Comparison of ENCODE assay signal across 12 cellular contexts in genomic region chr10:124619195-124619594, GRCh38.
DNase-seq lines count a peak whose midpoint lies in the region; ATAC-seq and TF ChIP-seq lines count a peak whose summit lies in the region.
"Had no signal": no experiment of that assay in that cellular context is flagged by ENCODE, and none has a peak within 500 bp of the region (broad histone marks: within the 10 kb centered on the region; RNA-seq: fewer than 3 reads in every experiment).

No MANE protein-coding gene starts in this region.

- H3K27ac ChIP-seq in AG04450 (ENCODE audit: low read depth, low read length) (peak overlapping the region; percentile 11), PC-3 (ENCODE audit: low read length) (no peak overlapping the region)
- H3K27ac ChIP-seq: neural progenitor cell had no signal

- peaks cover 29 to 49% (median 37%) of the 10 kb centered on the region in 3 donors for H3K27me3 Mint-ChIP-seq in immature natural killer cell (ENCODE audit: low read depth in 3 of 3)
- H3K27me3 Mint-ChIP-seq in activated CD4-positive, alpha-beta memory T cell treated with anti-CD3 and anti-CD28 coated beads for 36 hours, result no peaks in the 10 kb centered on the region

- CTCF ChIA-PET in AG04450 (lab: Charles Lee) (no interaction called here), PC-3 (lab: Charles Lee) (no interaction called here)
- CTCF ChIA-PET in activated CD4-positive, alpha-beta memory T cell treated with anti-CD3 and anti-CD28 coated beads for 36 hours (lab: Charles Lee), result interaction anchor here (1.2 kb wide), 1 partner anchor 17 kb away, joined by 4 read pairs; no protein-coding TSS in a partner anchor

- no TSS peak for BruUV-seq in PC-3 (replicated peaks; lab: Mats Ljungman, UMichigan)

- H3K4me1 ChIP-seq in PC-3 (ENCODE audit: insufficient read depth, low read length), result no peaks in the 10 kb centered on the region
- H3K4me1 ChIP-seq: BE2C, neural progenitor cell had no signal

- ATAC-seq in GM19395 (IDR thresholded peaks at IDR 0.05; ENCODE audit: unreplicated experiment) (peak; percentile 26), PC-3 (peak; percentile 67), Right ventricle myocardium superior (ENCODE audit: poor library complexity) (no peak)

- H3K4me3 ChIP-seq in AG04450 (ENCODE audit: low read depth, low read length), result no peak overlapping the region
- H3K4me3 ChIP-seq in PC-3 (ENCODE audit: low read length), result no peak overlapping the region
- H3K4me3 ChIP-seq: neural progenitor cell had no signal

- POLR2A ChIA-PET in AG04450 (lab: Yijun Ruan, JAX) (interaction anchor here (0.5 kb wide), 1 partner anchor 106 kb away, joined by 5 read pairs; no protein-coding TSS in a partner anchor), PC-3 (lab: Charles Lee; ENCODE audit: unreplicated experiment) (interaction anchor here (0.7 kb wide), 1 partner anchor 10 kb away, joined by 6 read pairs; no protein-coding TSS in a partner anchor)
- POLR2A ChIA-PET in activated CD4-positive, alpha-beta memory T cell treated with anti-CD3 and anti-CD28 coated beads for 36 hours (lab: Charles Lee), result no interaction called here

- H3K4me3 Mint-ChIP-seq in immature natural killer cell, result peak overlapping the region; percentile 71 to 80 (median 77)
- no peak overlapping the region for H3K4me3 Mint-ChIP-seq in activated CD4-positive, alpha-beta memory T cell treated with anti-CD3 and anti-CD28 coated beads for 36 hours
- H3K4me3 Mint-ChIP-seq: neural progenitor cell had no signal

- no peak overlapping the region for H3K9ac ChIP-seq in PC-3 (ENCODE audit: low read length)
- H3K9ac ChIP-seq: neural progenitor cell had no signal

- no peaks in the 10 kb centered on the region for H3K36me3 ChIP-seq in PC-3 (ENCODE audit: low read depth, low read length)
- H3K36me3 ChIP-seq: neural progenitor cell had no signal

- TF ChIP-seq CTCF in AG04450 (IDR thresholded peaks at IDR 0.05; ENCODE audit: low read depth, low read length) (no peak), PC-3 (conservative IDR thresholded peaks at IDR 0.05; ENCODE audit: low read depth, low read length) (no peak)

- no peaks in the 10 kb centered on the region for H3K9me2 ChIP-seq in PC-3 (replicated peaks; ENCODE audit: low read length)

- H4K20me1 ChIP-seq in PC-3 (ENCODE audit: low read length), result no peaks in the 10 kb centered on the region

- no peaks in the 10 kb centered on the region for H3K79me2 ChIP-seq in PC-3 (ENCODE audit: low read length)

- H3K36me3 Mint-ChIP-seq in immature natural killer cell, result peaks cover 0 to 3% (median 2%) of the 10 kb centered on the region in 3 donors
- peaks cover 8% of the 10 kb centered on the region for H3K36me3 Mint-ChIP-seq in activated CD4-positive, alpha-beta memory T cell treated with anti-CD3 and anti-CD28 coated beads for 36 hours

- H3K9me3 ChIP-seq in AG04450 (ENCODE audit: control insufficient read depth, insufficient read depth, low read length), result no peaks in the 10 kb centered on the region; the same call in 1 of the 2 replicates
- H3K9me3 ChIP-seq in PC-3 (ENCODE audit: low read length), result no peaks in the 10 kb centered on the region
- H3K9me3 ChIP-seq: BE2C had no signal

- peak overlapping the region; percentile 91 to 98 (median 97) for H3K27ac Mint-ChIP-seq in immature natural killer cell
- H3K27ac Mint-ChIP-seq in activated CD4-positive, alpha-beta memory T cell treated with anti-CD3 and anti-CD28 coated beads for 36 hours, result no peak overlapping the region

- intact Hi-C loops in PC-3 (cut with micrococcal nuclease), result no loop called here
- intact Hi-C loops in Right ventricle myocardium superior (cut with DNase I), result no loop called here
- intact Hi-C loops in activated CD4-positive, alpha-beta memory T cell treated with anti-CD3 and anti-CD28 coated beads for 36 hours (cut with micrococcal nuclease), result no loop called here

- H3K4me2 ChIP-seq in PC-3 (ENCODE audit: low read length), result no peak overlapping the region
- H3K4me2 ChIP-seq: neural progenitor cell had no signal

- DNase-seq in AG04450 (ENCODE audit: low read depth, low spot score) (no peak), PC-3 (no peak), immature natural killer cell (peak; percentile 71 to 79 (median 78)), Right ventricle myocardium superior (no peak), cerebellar cortex (ENCODE audit: low spot score) (no peak)
- DNase-seq in activated naive CD4-positive, alpha-beta T cell treated with anti-CD3 and anti-CD28 coated beads, Interleukin-2, amount 50 U/mL, for 16 hours, result no peak
- no peak for DNase-seq in activated CD4-positive, alpha-beta memory T cell treated with anti-CD3 and anti-CD28 coated beads for 36 hours
- DNase-seq: activated CD8-positive, alpha-beta memory T cell treated with anti-CD3 and anti-CD28 coated beads for 24 hours; BE2C; NCI-H1048 had no signal

- H3K4me1 Mint-ChIP-seq in immature natural killer cell, result peaks cover 73 to 75% of the 10 kb centered on the region in 2 donors
- H3K4me1 Mint-ChIP-seq in activated CD4-positive, alpha-beta memory T cell treated with anti-CD3 and anti-CD28 coated beads for 36 hours (ENCODE audit: low read depth), result peaks cover 28% of the 10 kb centered on the region

- H3K27me3 ChIP-seq in AG04450 (ENCODE audit: control insufficient read depth, insufficient read depth, low read length) (no peaks in the 10 kb centered on the region), PC-3 (ENCODE audit: low read length) (no peaks in the 10 kb centered on the region)
- H3K27me3 ChIP-seq: BE2C, neural progenitor cell had no signal

- H2AFZ ChIP-seq in PC-3 (ENCODE audit: low read length), result no peak overlapping the region
- H2AFZ ChIP-seq: neural progenitor cell had no signal

- H3F3A ChIP-seq in PC-3 (ENCODE audit: low read length, unreplicated experiment), result no peaks in the 10 kb centered on the region

- no peaks in the 10 kb centered on the region for H3K9me3 Mint-ChIP-seq in immature natural killer cell
- no peaks in the 10 kb centered on the region for H3K9me3 Mint-ChIP-seq in activated CD4-positive, alpha-beta memory T cell treated with anti-CD3 and anti-CD28 coated beads for 36 hours
- H3K9me3 Mint-ChIP-seq: neural progenitor cell had no signal

Comparison
In these comparisons a context has a peak if more than half of its experiments do, and no peak if none do; other contexts are left out.
1. DNase-seq: peak in immature natural killer cell (3 of 3); none in AG04450 (single experiment), PC-3 (single experiment), Right ventricle myocardium superior (single experiment), cerebellar cortex (single experiment), activated naive CD4-positive, alpha-beta T cell treated with anti-CD3 and anti-CD28 coated beads, Interleukin-2, amount 50 U/mL, for 16 hours (single experiment) and activated CD4-positive, alpha-beta memory T cell treated with anti-CD3 and anti-CD28 coated beads for 36 hours (single experiment).